Comparison of ENCODE assay signal across 1 cellular context in genomic region chr16:29662729-29663019, GRCh38.
TF ChIP-seq lines count a peak whose summit lies in the region.

No MANE protein-coding gene starts in this region.

TF ChIP-seq in GM23338, 12 proteins besides CTCF, POLR2A, EP300 and RAD21:
- no peak for TF ChIP-seq ZNF462 (CRISPR knock-in tag; IDR thresholded peaks at IDR 0.05)
